ENCODE assay signal across 15 cellular contexts in genomic region chr17:29283496-29283895, GRCh38. TPM values are rescaled to one million over a fixed set of nuclear protein-coding genes. Genes with fewer than 3 reads are reported as not detected.
A peak's percentile ranks its signal among the peaks of the same experiment; 100 is the strongest.
DNase-seq lines count a peak whose midpoint lies in the region; ATAC-seq, FAIRE-seq and TF ChIP-seq lines count a peak whose summit lies in the region.
"Had no signal": no experiment of that assay in that cellular context is flagged by ENCODE, and none has a peak within 500 bp of the region (broad histone marks: within the 10 kb centered on the region; RNA-seq: fewer than 3 reads in every experiment).

No MANE protein-coding gene starts in this region.

- peaks cover 89% of the 10 kb centered on the region for H3F3A ChIP-seq in PC-9 (ENCODE audit: insufficient read depth, low read depth)

- H3K9me3 ChIP-seq in left ventricle myocardium inferior (replicated peaks) (no peaks in the 10 kb centered on the region), right atrium auricular region (peaks cover 0 to 9% of the 10 kb centered on the region in 2 donors), PC-9 (ENCODE audit: insufficient read depth, low read depth) (0 out of 2 replicates have a peak, but pooled peaks cover 3% of the 10 kb centered on the region), endothelial cell of umbilical vein (replicated peaks; ENCODE audit: control insufficient read depth, insufficient read depth, low read length) (no peaks in the 10 kb centered on the region), vagina (no peaks in the 10 kb centered on the region)

- H3K79me2 ChIP-seq in PC-9 (ENCODE audit: low read depth) (peaks cover 100% of the 10 kb centered on the region), endothelial cell of umbilical vein (ENCODE audit: control insufficient read depth, insufficient read depth, low read length) (peaks cover 98% of the 10 kb centered on the region)

- H3K27me3 ChIP-seq in left ventricle myocardium inferior (ENCODE audit: low read depth) (no peaks in the 10 kb centered on the region), right atrium auricular region (no peaks in the 10 kb centered on the region), PC-9 (ENCODE audit: insufficient read depth, low read depth) (no peaks in the 10 kb centered on the region), endothelial cell of umbilical vein (ENCODE audit: control insufficient read depth in 2 of 2, insufficient read depth in 2 of 2, low read length in 2 of 2) (no peaks in the 10 kb centered on the region), vagina (no peaks in the 10 kb centered on the region)

- no peak overlapping the region for H3K9ac ChIP-seq in endothelial cell of umbilical vein (replicated peaks; ENCODE audit: extremely low read depth, insufficient read depth, low read length)

- no peaks in the 10 kb centered on the region for H3K9me3 Mint-ChIP-seq in stimulated activated memory B cell treated with anti-CD40 and anti-IgM and Interleukin-4, amounts not matched to agents 10 μg/mL and 1 μg/mL and 100 μg/mL, for 72 hours

- H3K27ac ChIP-seq in left ventricle myocardium inferior (replicated peaks), result peak overlapping the region; percentile 0
- H3K27ac ChIP-seq in right atrium auricular region, result no peak overlapping the region
- H3K27ac ChIP-seq in PC-9, result no peak overlapping the region
- no peak overlapping the region for H3K27ac ChIP-seq in endothelial cell of umbilical vein (ENCODE audit: insufficient read depth, low read depth, low read length)
- H3K27ac ChIP-seq in vagina, result no peak overlapping the region

- peaks cover 60% of the 10 kb centered on the region for H3K4me1 Mint-ChIP-seq in stimulated activated memory B cell treated with anti-CD40 and anti-IgM and Interleukin-4, amounts not matched to agents 10 μg/mL and 1 μg/mL and 100 μg/mL, for 72 hours

- POLR2A ChIA-PET in PC-9 (lab: Charles Lee; ENCODE audit: unreplicated experiment) (interaction anchor here (1.1 kb wide), 1 partner anchor 11 kb away, joined by 3 read pairs; no protein-coding TSS in a partner anchor), endothelial cell of umbilical vein (lab: Charles Lee) (no interaction called here)

- H3K4me3 ChIP-seq in left ventricle myocardium inferior (peak overlapping the region; percentile 11), right atrium auricular region (no peak overlapping the region), PC-9 (no peak overlapping the region), endothelial cell of umbilical vein (replicated peaks in 1 of 3; ENCODE audit: insufficient read depth in 1 of 3, low read depth in 1 of 3, low read length in 3 of 3) (no peak overlapping the region), vagina (no peak overlapping the region)

- no peak for ATAC-seq in stimulated activated memory B cell treated with anti-CD40 and anti-IgM and Interleukin-4, amounts not matched to agents 10 μg/mL and 1 μg/mL and 100 μg/mL, for 72 hours
- ATAC-seq in HG03460 (IDR thresholded peaks at IDR 0.05; ENCODE audit: unreplicated experiment), result no peak

- H3K4me2 ChIP-seq in PC-9, result 0 out of 2 replicates have a peak overlapping the region, but pooled peaks have one; percentile 4
- peak overlapping the region; percentile 12 for H3K4me2 ChIP-seq in endothelial cell of umbilical vein (ENCODE audit: insufficient read depth, low read length)

- no peaks in the 10 kb centered on the region for H3K27me3 Mint-ChIP-seq in stimulated activated memory B cell treated with anti-CD40 and anti-IgM and Interleukin-4, amounts not matched to agents 10 μg/mL and 1 μg/mL and 100 μg/mL, for 72 hours

- H3K36me3 ChIP-seq in left ventricle myocardium inferior, result peaks cover 82% of the 10 kb centered on the region
- H3K36me3 ChIP-seq in right atrium auricular region, result peaks cover 66% of the 10 kb centered on the region
- H3K36me3 ChIP-seq in PC-9 (ENCODE audit: low read depth), result peaks cover 78% of the 10 kb centered on the region
- peaks cover 32 to 44% of the 10 kb centered on the region in 2 experiments for H3K36me3 ChIP-seq in endothelial cell of umbilical vein (ENCODE audit: control insufficient read depth in 2 of 2, extremely low read depth in 1 of 2, insufficient read depth in 2 of 2, low read length in 2 of 2)
- peaks cover 3 to 54% of the 10 kb centered on the region in 2 donors for H3K36me3 ChIP-seq in vagina

- dilution Hi-C loops in endothelial cell of umbilical vein (cut with MboI; ENCODE audit: extremely low pct_ligation_motif_present, low sequenced_read_pairs), result no loop called here

- intact Hi-C loops in left ventricle myocardium inferior (cut with micrococcal nuclease), result no loop called here
- intact Hi-C loops in PC-9 (cut with micrococcal nuclease; ENCODE audit: unreplicated experiment), result no loop called here
- intact Hi-C loops in endothelial cell of umbilical vein (cut with micrococcal nuclease), result no loop called here
- intact Hi-C loops in vagina (cut with DNase I), result no loop called here

- CTCF ChIA-PET in PC-9 (lab: Charles Lee) (no interaction called here), endothelial cell of umbilical vein (lab: Charles Lee) (interaction anchor here (3.9 kb wide), 1 partner anchor 8 kb away, joined by 44 read pairs; no protein-coding TSS in a partner anchor)

- TF ChIP-seq POLR2A in endothelial cell of umbilical vein (IDR thresholded peaks at IDR 0.05; ENCODE audit: low read depth, low read length) (no peak), vagina (IDR thresholded peaks at IDR 0.05) (no peak)

- H3K27ac Mint-ChIP-seq in stimulated activated memory B cell treated with anti-CD40 and anti-IgM and Interleukin-4, amounts not matched to agents 10 μg/mL and 1 μg/mL and 100 μg/mL, for 72 hours, result no peak overlapping the region

- peaks cover 82% of the 10 kb centered on the region for H3K36me3 Mint-ChIP-seq in stimulated activated memory B cell treated with anti-CD40 and anti-IgM and Interleukin-4, amounts not matched to agents 10 μg/mL and 1 μg/mL and 100 μg/mL, for 72 hours

- no peak for DNase-seq in left ventricle myocardium inferior
- DNase-seq in right atrium auricular region (ENCODE audit: low spot score), result no peak
- no peak for DNase-seq in PC-9
- no peak for DNase-seq in endothelial cell of umbilical vein (ENCODE audit: low read depth, low spot score)
- no peak for DNase-seq in vagina (ENCODE audit: extremely low spot score in 2 of 2)
- DNase-seq in NOMO-1 treated with DMSO at 0.1 percent for 48 hours (lab: John Stamatoyannopoulos, UW; ENCODE audit: unreplicated experiment), result no peak
- DNase-seq: KG1, retina had no signal

- H2AFZ ChIP-seq in PC-9, result no peak overlapping the region
- no peak overlapping the region for H2AFZ ChIP-seq in endothelial cell of umbilical vein (ENCODE audit: low read depth, low read length)

- H3K4me3 Mint-ChIP-seq in stimulated activated memory B cell treated with anti-CD40 and anti-IgM and Interleukin-4, amounts not matched to agents 10 μg/mL and 1 μg/mL and 100 μg/mL, for 72 hours, result peak overlapping the region; percentile 16

- TF ChIP-seq CTCF in left ventricle myocardium inferior (IDR thresholded peaks at IDR 0.05; ENCODE audit: borderline replicate concordance) (no peak), right atrium auricular region (IDR thresholded peaks at IDR 0.05) (no peak), PC-9 (conservative IDR thresholded peaks at IDR 0.05) (no peak), endothelial cell of umbilical vein (IDR thresholded peaks at IDR 0.05; ENCODE audit: extremely low read depth in 1 of 2, insufficient read depth in 1 of 2, low read depth in 1 of 2, low read length in 2 of 2) (no peak), vagina (IDR thresholded peaks at IDR 0.05) (no peak)

- no peaks in the 10 kb centered on the region for H3K9me1 ChIP-seq in endothelial cell of umbilical vein (replicated peaks; ENCODE audit: control insufficient read depth, extremely low read depth, insufficient read depth, low read length)

- peaks cover 100% of the 10 kb centered on the region for H4K20me1 ChIP-seq in PC-9 (ENCODE audit: insufficient read depth)
- H4K20me1 ChIP-seq in endothelial cell of umbilical vein (replicated peaks; ENCODE audit: control insufficient read depth, extremely low read depth, insufficient read depth, low read length), result peaks cover 26% of the 10 kb centered on the region

- no peaks in the 10 kb centered on the region for H3K9me2 ChIP-seq in PC-9 (ENCODE audit: insufficient read depth)

- BruUV-seq in PC-9 (replicated peaks; lab: Mats Ljungman, UMichigan) (no TSS peak), endothelial cell of umbilical vein (replicated peaks; lab: Mats Ljungman, UMichigan) (no TSS peak)

- no peak for FAIRE-seq in endothelial cell of umbilical vein (lab: Jason Lieb, UNC)
- FAIRE-seq: frontal cortex, GM18507 had no signal

- H3K4me1 ChIP-seq in left ventricle myocardium inferior, result peaks cover 79% of the 10 kb centered on the region
- H3K4me1 ChIP-seq in right atrium auricular region, result peaks cover 0 to 74% of the 10 kb centered on the region in 2 donors
- H3K4me1 ChIP-seq in PC-9 (replicated peaks; ENCODE audit: insufficient read depth), result no peaks in the 10 kb centered on the region
- peaks cover 2% of the 10 kb centered on the region for H3K4me1 ChIP-seq in endothelial cell of umbilical vein (ENCODE audit: control insufficient read depth, extremely low read depth, insufficient read depth, low read length)
- peaks cover 68% of the 10 kb centered on the region for H3K4me1 ChIP-seq in vagina

RNA-seq across cellular contexts. Expression of gene NUFIP2, which starts 10.5 kb away (rescaled TPM):
- total RNA-seq in left ventricle myocardium inferior (40.5 TPM), right atrium auricular region (10 to 100 TPM; 25.4 to 27.0 TPM), PC-9 (2021) (46.8 and 73.1 TPM in 2 replicates), endothelial cell of umbilical vein (51.1 and 60.7 TPM in 2 replicates), vagina (29.7 TPM)
- polyA plus RNA-seq in endothelial cell of umbilical vein, result 27.2 and 38.8 TPM in 2 replicates
- polyA plus RNA-seq in endothelial cell of umbilical vein (2011; cell fraction: cytosol; rRNA removed), result 6.8 and 8.1 TPM in 2 replicates
- polyA plus RNA-seq in endothelial cell of umbilical vein (2011; cell fraction: nucleus; rRNA removed), result 15.9 and 18.8 TPM in 2 replicates
- polyA plus RNA-seq in endothelial cell of umbilical vein (2012), result 17.9 and 22.2 TPM in 2 replicates
- 23.6 and 26.6 TPM in 2 replicates for polyA minus RNA-seq in endothelial cell of umbilical vein
- 40.8 TPM for polyA minus RNA-seq in endothelial cell of umbilical vein (2011; cell fraction: cytosol; rRNA and poly(A)+ RNA removed)
- 28.5 and 67.7 TPM in 2 replicates for polyA minus RNA-seq in endothelial cell of umbilical vein (2011; cell fraction: nucleus; rRNA and poly(A)+ RNA removed)

RNA-seq across cellular contexts. Expression of gene CRYBA1, which starts 36.8 kb away (rescaled TPM):
- total RNA-seq in left ventricle myocardium inferior, result not detected
- not detected for total RNA-seq in right atrium auricular region
- not detected in 2 replicates for total RNA-seq in PC-9 (2021)
- not detected in 2 replicates for total RNA-seq in endothelial cell of umbilical vein
- not detected in 2 replicates for polyA plus RNA-seq in endothelial cell of umbilical vein
- not detected in 2 replicates for polyA plus RNA-seq in endothelial cell of umbilical vein (2011; cell fraction: cytosol; rRNA removed)
- not detected in 2 replicates for polyA plus RNA-seq in endothelial cell of umbilical vein (2011; cell fraction: nucleus; rRNA removed)
- polyA plus RNA-seq in endothelial cell of umbilical vein (2012), result not detected in 2 replicates
- not detected in 2 replicates for polyA minus RNA-seq in endothelial cell of umbilical vein
- not detected for polyA minus RNA-seq in endothelial cell of umbilical vein (2011; cell fraction: cytosol; rRNA and poly(A)+ RNA removed)
- not detected in 2 replicates for polyA minus RNA-seq in endothelial cell of umbilical vein (2011; cell fraction: nucleus; rRNA and poly(A)+ RNA removed)
- not detected for total RNA-seq in vagina
- total RNA-seq: activated CD8-positive, alpha-beta memory T cell treated with anti-CD3 and anti-CD28 coated beads for 36 hours; frontal cortex; liver; ureter had no signal
- polyA plus RNA-seq: liver had no signal
